In the genomic region with DNA sequence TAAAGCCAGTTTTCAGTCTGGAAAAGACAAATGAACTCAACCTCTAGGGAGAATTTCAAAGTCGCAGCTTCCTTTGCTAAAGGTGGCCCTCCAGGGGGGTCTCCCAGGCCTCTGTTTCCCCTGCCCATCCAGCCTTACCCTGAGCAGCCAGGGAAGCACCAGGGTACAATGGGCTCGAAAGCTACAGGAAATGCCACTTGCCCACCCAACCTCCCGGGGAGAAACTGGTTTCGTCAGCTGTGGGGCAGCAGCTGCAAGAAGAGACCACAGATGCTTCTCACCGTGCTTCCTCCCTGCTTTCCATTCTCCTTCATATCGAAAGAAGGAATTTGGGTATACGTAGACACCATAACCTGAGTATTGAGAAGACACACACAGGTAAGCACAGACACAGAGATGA, we compare ENCODE assay signal across 1 cellular context.
TF ChIP-seq lines count a peak whose summit lies in the region.

No MANE protein-coding gene starts in this region.

TF ChIP-seq in GM23338, 12 proteins besides CTCF, POLR2A, EP300 and RAD21:
- TF ChIP-seq EZH2 (IDR thresholded peaks at IDR 0.05; ENCODE audit: low read depth, unreplicated experiment) (no peak), NANOG (IDR thresholded peaks at IDR 0.05; ENCODE audit: borderline replicate concordance) (no peak)
